8 cellular contexts compared by ENCODE assay signal in the genomic region with DNA sequence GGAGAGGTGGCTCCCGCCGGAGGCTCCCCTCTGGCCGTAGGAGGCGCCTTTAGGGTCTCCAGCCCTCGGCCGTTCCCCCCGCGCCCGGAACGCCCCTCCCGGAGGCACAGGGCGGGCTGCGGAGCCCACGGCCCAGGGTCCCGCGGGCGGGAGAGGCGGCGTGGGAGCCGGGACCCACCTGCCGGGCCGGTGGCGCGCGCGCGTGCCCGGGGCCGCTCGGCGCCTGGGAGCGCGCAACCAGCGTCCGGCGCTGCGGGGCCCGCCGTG. TPM values are rescaled to one million over a fixed set of nuclear protein-coding genes. Genes with fewer than 3 reads are reported as not detected.
DNase-seq lines count a peak whose midpoint lies in the region; ATAC-seq and TF ChIP-seq lines count a peak whose summit lies in the region.

A gene with protein sequence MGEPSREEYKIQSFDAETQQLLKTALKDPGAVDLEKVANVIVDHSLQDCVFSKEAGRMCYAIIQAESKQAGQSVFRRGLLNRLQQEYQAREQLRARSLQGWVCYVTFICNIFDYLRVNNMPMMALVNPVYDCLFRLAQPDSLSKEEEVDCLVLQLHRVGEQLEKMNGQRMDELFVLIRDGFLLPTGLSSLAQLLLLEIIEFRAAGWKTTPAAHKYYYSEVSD (minus strand): TSS at position 266 of the 267 bp plus-strand sequence. CDS start 1,036 bp downstream, outside the sequence.

- peaks cover 17% of the 10 kb centered on the region for H3K4me1 Mint-ChIP-seq in mesothelial cell of epicardium

- H3K27ac Mint-ChIP-seq in mesothelial cell of epicardium, result peak within 1 kb of the TSS; percentile 96

- TF ChIP-seq CTCF in mesothelial cell of epicardium (IDR thresholded peaks at IDR 0.05; ENCODE audit: unreplicated experiment), result no peak

- H3K9me3 Mint-ChIP-seq in mesothelial cell of epicardium, result no peaks in the 10 kb centered on the region

- H3K27me3 Mint-ChIP-seq in mesothelial cell of epicardium (ENCODE audit: low read depth), result no peaks in the 10 kb centered on the region

- peaks cover 3% of the 10 kb centered on the region for H3K36me3 Mint-ChIP-seq in mesothelial cell of epicardium

- peak within 1 kb of the TSS; percentile 78 for H3K4me3 Mint-ChIP-seq in mesothelial cell of epicardium

- DNase-seq in NCI-H1048 (lab: John Stamatoyannopoulos, UW), result peak; percentile 63
- peak in 1 of 2 donors; percentile 76 for DNase-seq in dermis microvascular lymphatic vessel endothelial cell (ENCODE audit: low read depth in 2 of 2)
- DNase-seq in mesothelial cell of epicardium (ENCODE audit: low spot score in 2 of 2, unreplicated experiment in 2 of 2), result no peak
- no peak for DNase-seq in occipital lobe (lab: John Stamatoyannopoulos, UW)
- DNase-seq in kidney glomerular epithelial cell (lab: John Stamatoyannopoulos, UW), result no peak
- DNase-seq in islet precursor cell, result no peak

- ATAC-seq in GM18511 (IDR thresholded peaks at IDR 0.05; ENCODE audit: unreplicated experiment), result peak; percentile 23
- ATAC-seq in HG02840 (IDR thresholded peaks at IDR 0.05; ENCODE audit: low FRiP score, unreplicated experiment), result no peak

RNA-seq across cellular contexts. Expression of the gene that starts here (rescaled TPM):
- total RNA-seq in dermis microvascular lymphatic vessel endothelial cell (10.4 and 10.9 TPM in 2 replicates), mesothelial cell of epicardium (10.6 to 11.5 TPM (median 11.2 TPM) in 3 replicates), occipital lobe (5.0 TPM)
